ENCODE assay signal across 10 cellular contexts in genomic region chr5:58600613-58601012, GRCh38. TPM values are rescaled to one million over a fixed set of nuclear protein-coding genes. Genes with fewer than 3 reads are reported as not detected.
"Had no signal": no experiment of that assay in that cellular context is flagged by ENCODE, and none has a peak within 500 bp of the region (broad histone marks: within the 10 kb centered on the region; RNA-seq: fewer than 3 reads in every experiment).

No MANE protein-coding gene starts in this region.

RNA-seq across cellular contexts. Expression of gene RAB3C, which starts 17.7 kb away (rescaled TPM):
- total RNA-seq: activated CD4-positive, alpha-beta T cell treated with anti-CD3 and anti-CD28 coated beads for 36 hours; activated CD4-positive, alpha-beta T cell treated with anti-CD3 and anti-CD28 coated beads, Interleukin-2, amount 10 ng/mL, durations not matched to agents 7 days and 5 days; activated CD8-positive, alpha-beta T cell treated with anti-CD3 and anti-CD28 coated beads, Interleukin-2, amount 10 ng/mL, durations not matched to agents 7 days and 5 days; activated naive CD8-positive, alpha-beta T cell treated with anti-CD3 and anti-CD28 coated beads, Interleukin-2, amount 10 ng/mL, durations not matched to agents 7 days and 5 days; activated T-helper 2 cell treated with anti-CD3 and anti-CD28 coated beads, Interferon-gamma antibody, Interleukin-2, Interleukin-4, amounts not matched to agents 10 μg/mL and 5 μg/mL and 100 μg/mL, durations not matched to agents 14 hours and 24 hours and 36 hours; chondrocyte; M059J; PC-9; SJCRH30; T-cell had no signal
